33 cellular contexts compared by ENCODE assay signal in genomic region chr5:121313886-121314285, GRCh38.
"Had no signal": no experiment of that assay in that cellular context is flagged by ENCODE, and none has a peak within 500 bp of the region (broad histone marks: within the 10 kb centered on the region; RNA-seq: fewer than 3 reads in every experiment).

No MANE protein-coding gene starts in this region.

- H3K4me1 ChIP-seq: adrenal gland, body of pancreas had no signal

- H3K36me3 ChIP-seq: adrenal gland had no signal

- H3K27me3 ChIP-seq: adrenal gland, body of pancreas had no signal

- DNase-seq: activated CD4-positive, alpha-beta memory T cell treated with anti-CD3 and anti-CD28 coated beads for 36 hours; activated CD4-positive, alpha-beta T cell treated with anti-CD3 and anti-CD28 coated beads for 36 hours; activated CD4-positive, alpha-beta T cell treated with anti-CD3 and anti-CD28 coated beads, Interleukin-2, amount 10 ng/mL, durations not matched to agents 24 days and 14 days; activated CD4-positive, CD25-positive, alpha-beta regulatory T cell; activated CD4-positive, CD25-positive, alpha-beta regulatory T cell treated with anti-CD3 and anti-CD28 coated beads, Interleukin-2, amount 50 U/mL, for 72 hours; activated CD8-positive, alpha-beta memory T cell treated with anti-CD3 and anti-CD28 coated beads, Interleukin-2, amount 10 ng/mL, durations not matched to agents 7 days and 5 days; activated CD8-positive, alpha-beta memory T cell treated with anti-CD3 and anti-CD28 coated beads, Interleukin-2, amount 50 U/mL, for 4 hours; activated CD8-positive, alpha-beta T cell treated with anti-CD3 and anti-CD28 coated beads, Interleukin-2, amount 10 ng/mL, durations not matched to agents 7 days and 5 days; activated effector memory CD4-positive, alpha-beta T cell treated with anti-CD3 and anti-CD28 coated beads, Interleukin-2, amount 50 U/mL, for 16 hours; activated naive CD4-positive, alpha-beta T cell treated with anti-CD3 and anti-CD28 coated beads for 36 hours; activated naive CD8-positive, alpha-beta T cell treated with anti-CD3 and anti-CD28 coated beads for 36 hours; activated naive CD8-positive, alpha-beta T cell treated with anti-CD3 and anti-CD28 coated beads, Interleukin-2, amount 50 U/mL, for 24 hours; activated T-cell treated with anti-CD3 and anti-CD28 coated beads, Interleukin-2, amount 50 U/mL, for 1 hour; activated T-cell treated with anti-CD3 and anti-CD28 coated beads, Interleukin-2, amount 50 U/mL, for 48 hours; adrenal gland; amygdala; aorta; body of pancreas; caudate nucleus; cortex of kidney; dermis blood vessel endothelial cell; effector CD4-positive, alpha-beta T cell; effector memory CD8-positive, alpha-beta T cell; foreskin fibroblast; head of caudate nucleus; T-helper 1 cell; T-helper 17 cell; T1000 had no signal

- H3K9me3 ChIP-seq: adrenal gland, body of pancreas had no signal

- FAIRE-seq: colon, endothelial cell of umbilical vein, frontal cortex had no signal

- ATAC-seq: activated CD4-positive, alpha-beta T cell treated with anti-CD3 and anti-CD28 coated beads for 36 hours; activated CD8-positive, alpha-beta memory T cell treated with anti-CD3 and anti-CD28 coated beads, Interleukin-2, amount 10 ng/mL, durations not matched to agents 7 days and 5 days; activated CD8-positive, alpha-beta T cell treated with anti-CD3 and anti-CD28 coated beads, Interleukin-2, amount 10 ng/mL, durations not matched to agents 7 days and 5 days; activated naive CD8-positive, alpha-beta T cell treated with anti-CD3 and anti-CD28 coated beads, Interleukin-2, amount 50 U/mL, for 24 hours; body of pancreas; effector memory CD8-positive, alpha-beta T cell; esophagus mucosa; T-helper 17 cell had no signal

- H3K4me3 ChIP-seq: adrenal gland, body of pancreas had no signal

- H3K27ac ChIP-seq: adrenal gland, body of pancreas, epithelial cell of prostate had no signal
